ENCODE assay signal across 30 cellular contexts in genomic region chr1:55468438-55468837, GRCh38.
A peak's percentile ranks its signal among the peaks of the same experiment; 100 is the strongest.
DNase-seq lines count a peak whose midpoint lies in the region; TF ChIP-seq lines count a peak whose summit lies in the region.
"Had no signal": no experiment of that assay in that cellular context is flagged by ENCODE, and none has a peak within 500 bp of the region (broad histone marks: within the 10 kb centered on the region; RNA-seq: fewer than 3 reads in every experiment).

No MANE protein-coding gene starts in this region.

- WGBS in testis, 2 donors, result 49 to 63% methylated on average over 5 of the region's 5 CpGs

- intact Hi-C loops in testis (cut with DNase I; ENCODE audit: low total_unique reads), result no loop called here

- peaks cover 19% of the 10 kb centered on the region for H3K4me1 Mint-ChIP-seq in brain
- H3K4me1 Mint-ChIP-seq: activated naive CD4-positive, alpha-beta T cell treated with anti-CD3 and anti-CD28 coated beads, Interleukin-2, amount 10 ng/mL, durations not matched to agents 7 days and 5 days; activated T-helper 17 cell treated with anti-CD3 and anti-CD28 coated beads, Interleukin-2, amount 50 U/mL, for 72 hours; naive thymus-derived CD8-positive, alpha-beta T cell had no signal

- DNase-seq in fibroblast of the conjunctiva (ENCODE audit: low read depth) (peak; percentile 80), testis (no peak), NCI-H2171 (lab: John Stamatoyannopoulos, UW) (no peak), cerebellar nuclear complex (lab: John Stamatoyannopoulos, UW) (no peak)
- DNase-seq in stimulated activated CD4-positive, alpha-beta T cell treated with anti-CD3 and anti-CD28 coated beads, Interleukin-2, amount 100 ng/mL, for 48 hours, result no peak
- DNase-seq: activated CD4-positive, alpha-beta T cell treated with anti-CD3 and anti-CD28 coated beads for 36 hours; activated naive CD4-positive, alpha-beta T cell treated with anti-CD3 and anti-CD28 coated beads, Interleukin-2, amount 10 ng/mL, durations not matched to agents 7 days and 5 days; Caco-2; DMS79 treated with DMSO at 0.1 percent for 48 hours; effector CD4-positive, alpha-beta T cell; gastrocnemius medialis; GDM1; H9; kidney glomerular epithelial cell; MG63; naive thymus-derived CD8-positive, alpha-beta T cell; NCI-H1105; NCI-H1930; NCI-H526; PC-3; stimulated activated CD4-positive, alpha-beta T cell treated with anti-CD3 and anti-CD28 coated beads, Interleukin-4, amount 100 ng/mL, for 4 hours; trophoblast cell had no signal

- CTCF ChIA-PET in HEK293 (lab: Yijun Ruan, JAX), result no interaction called here

- peak overlapping the region in 1 of 5 experiments; percentile 42 for H3K4me3 Mint-ChIP-seq in brain
- H3K4me3 Mint-ChIP-seq: activated CD4-positive, alpha-beta T cell treated with anti-CD3 and anti-CD28 coated beads for 36 hours; activated naive CD4-positive, alpha-beta T cell treated with anti-CD3 and anti-CD28 coated beads, Interleukin-2, amount 10 ng/mL, durations not matched to agents 7 days and 5 days; activated T-helper 17 cell treated with anti-CD3 and anti-CD28 coated beads, Interleukin-2, amount 50 U/mL, for 72 hours; H9; naive thymus-derived CD8-positive, alpha-beta T cell; T-helper 2 cell treated with Interferon-gamma antibody and Interleukin-4, amounts not matched to agents 5 μg/mL and 100 μg/mL, for 36 hours had no signal

- no peaks in the 10 kb centered on the region for H3K36me3 Mint-ChIP-seq in brain
- H3K36me3 Mint-ChIP-seq: activated naive CD4-positive, alpha-beta T cell treated with anti-CD3 and anti-CD28 coated beads, Interleukin-2, amount 10 ng/mL, durations not matched to agents 7 days and 5 days; naive thymus-derived CD8-positive, alpha-beta T cell had no signal

- H3K27me3 ChIP-seq in testis, result no peaks in the 10 kb centered on the region
- H3K27me3 ChIP-seq: gastrocnemius medialis, MG63 had no signal

- POLR2A ChIA-PET in HEK293 (lab: Yijun Ruan, JAX), result no interaction called here

- H3K27ac Mint-ChIP-seq in brain, result peak overlapping the region in 3 of 5 experiments; percentile 51 to 82 (median 77)
- H3K27ac Mint-ChIP-seq: activated CD4-positive, alpha-beta T cell treated with anti-CD3 and anti-CD28 coated beads for 36 hours; activated naive CD4-positive, alpha-beta T cell treated with anti-CD3 and anti-CD28 coated beads, Interleukin-2, amount 10 ng/mL, durations not matched to agents 7 days and 5 days; activated T-helper 17 cell treated with anti-CD3 and anti-CD28 coated beads, Interleukin-2, amount 50 U/mL, for 72 hours; H9; naive thymus-derived CD8-positive, alpha-beta T cell; T-helper 2 cell treated with Interferon-gamma antibody and Interleukin-4, amounts not matched to agents 5 μg/mL and 100 μg/mL, for 36 hours had no signal

- peaks cover 0 to 2% (median 0%) of the 10 kb centered on the region in 5 experiments for H3K9me3 Mint-ChIP-seq in brain
- H3K9me3 Mint-ChIP-seq: activated naive CD4-positive, alpha-beta T cell treated with anti-CD3 and anti-CD28 coated beads, Interleukin-2, amount 10 ng/mL, durations not matched to agents 7 days and 5 days; activated T-helper 17 cell treated with anti-CD3 and anti-CD28 coated beads, Interleukin-2, amount 50 U/mL, for 72 hours; H9; naive thymus-derived CD8-positive, alpha-beta T cell; T-helper 2 cell treated with Interferon-gamma antibody and Interleukin-4, amounts not matched to agents 5 μg/mL and 100 μg/mL, for 36 hours had no signal

- H3K36me3 ChIP-seq in HEK293 (ENCODE audit: control insufficient read depth in 2 of 2, insufficient read depth in 1 of 2, low read length in 2 of 2) (no peaks in the 10 kb centered on the region), testis (ENCODE audit: low read depth, missing control alignments) (no peaks in the 10 kb centered on the region)
- H3K36me3 ChIP-seq: gastrocnemius medialis, MG63 had no signal

- H3K9me3 ChIP-seq in HEK293 (ENCODE audit: control insufficient read depth, insufficient read depth, low read depth, low read length), result no peaks in the 10 kb centered on the region
- no peaks in the 10 kb centered on the region for H3K9me3 ChIP-seq in testis
- H3K9me3 ChIP-seq: Caco-2, gastrocnemius medialis, MG63 had no signal

- H3K4me3 ChIP-seq in HEK293 (ENCODE audit: low read depth, low read length), result no peak overlapping the region
- H3K4me3 ChIP-seq in testis, result no peak overlapping the region
- H3K4me3 ChIP-seq: gastrocnemius medialis, lung, MG63 had no signal

- TF ChIP-seq POLR2A in testis (IDR thresholded peaks at IDR 0.05), result no peak

- H3K27ac ChIP-seq in HEK293 (ENCODE audit: extremely low read depth, low read depth, low read length) (no peak overlapping the region), testis (peak overlapping the region; percentile 15 to 69)
- H3K27ac ChIP-seq: C4-2B, gastrocnemius medialis, HL-60, KMS-11 had no signal

- no peaks in the 10 kb centered on the region for H3K4me1 ChIP-seq in HEK293 (ENCODE audit: control insufficient read depth, insufficient read depth, low read length)
- H3K4me1 ChIP-seq in testis, result peaks cover 20% of the 10 kb centered on the region
- H3K4me1 ChIP-seq: Caco-2 had no signal

- no peak for TF ChIP-seq CTCF in HEK293 (tag by site-specific recombination; IDR thresholded peaks at IDR 0.05)
- no peak for TF ChIP-seq CTCF in brain (conservative IDR thresholded peaks at IDR 0.05)
- no peak for TF ChIP-seq CTCF in testis (IDR thresholded peaks at IDR 0.05)

- no peaks in the 10 kb centered on the region for H3K27me3 Mint-ChIP-seq in brain
- H3K27me3 Mint-ChIP-seq: activated naive CD4-positive, alpha-beta T cell treated with anti-CD3 and anti-CD28 coated beads, Interleukin-2, amount 10 ng/mL, durations not matched to agents 7 days and 5 days had no signal

TF ChIP-seq in HEK293, 187 proteins besides CTCF, POLR2A, EP300 and RAD21:
- TF ChIP-seq, protein P1, sequence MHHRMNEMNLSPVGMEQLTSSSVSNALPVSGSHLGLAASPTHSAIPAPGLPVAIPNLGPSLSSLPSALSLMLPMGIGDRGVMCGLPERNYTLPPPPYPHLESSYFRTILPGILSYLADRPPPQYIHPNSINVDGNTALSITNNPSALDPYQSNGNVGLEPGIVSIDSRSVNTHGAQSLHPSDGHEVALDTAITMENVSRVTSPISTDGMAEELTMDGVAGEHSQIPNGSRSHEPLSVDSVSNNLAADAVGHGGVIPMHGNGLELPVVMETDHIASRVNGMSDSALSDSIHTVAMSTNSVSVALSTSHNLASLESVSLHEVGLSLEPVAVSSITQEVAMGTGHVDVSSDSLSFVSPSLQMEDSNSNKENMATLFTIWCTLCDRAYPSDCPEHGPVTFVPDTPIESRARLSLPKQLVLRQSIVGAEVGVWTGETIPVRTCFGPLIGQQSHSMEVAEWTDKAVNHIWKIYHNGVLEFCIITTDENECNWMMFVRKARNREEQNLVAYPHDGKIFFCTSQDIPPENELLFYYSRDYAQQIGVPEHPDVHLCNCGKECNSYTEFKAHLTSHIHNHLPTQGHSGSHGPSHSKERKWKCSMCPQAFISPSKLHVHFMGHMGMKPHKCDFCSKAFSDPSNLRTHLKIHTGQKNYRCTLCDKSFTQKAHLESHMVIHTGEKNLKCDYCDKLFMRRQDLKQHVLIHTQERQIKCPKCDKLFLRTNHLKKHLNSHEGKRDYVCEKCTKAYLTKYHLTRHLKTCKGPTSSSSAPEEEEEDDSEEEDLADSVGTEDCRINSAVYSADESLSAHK (tag by site-specific recombination; IDR thresholded peaks at IDR 0.05), result no peak
- peak; percentile 46; the same call in 1 of the 2 replicates for TF ChIP-seq ZIC2 (tag by site-specific recombination; IDR thresholded peaks at IDR 0.05)
